Comparison of ENCODE assay signal across 11 cellular contexts in genomic region chr10:126569513-126570447, GRCh38.
DNase-seq lines count a peak whose midpoint lies in the region; ATAC-seq, FAIRE-seq and TF ChIP-seq lines count a peak whose summit lies in the region.
"Had no signal": no experiment of that assay in that cellular context is flagged by ENCODE, and none has a peak within 500 bp of the region (broad histone marks: within the 10 kb centered on the region; RNA-seq: fewer than 3 reads in every experiment).

No MANE protein-coding gene starts in this region.

- H3K27me3 Mint-ChIP-seq in neural progenitor cell (ENCODE audit: insufficient read depth, low read depth): peaks cover 7% of the 10 kb centered on the region
- H3K27me3 Mint-ChIP-seq in activated CD4-positive, alpha-beta T cell treated with anti-CD3 and anti-CD28 coated beads, Interleukin-2, amount 10 ng/mL, durations not matched to agents 24 days and 14 days: no peaks in the 10 kb centered on the region
- H3K27me3 Mint-ChIP-seq: dendritic cell treated with granulocyte-macrophage colony-stimulating factor and Interleukin-4, amounts not matched to agents 40 ng/mL and 50 ng/mL, for 4 days had no signal

- H3K27ac ChIP-seq in Panc1 (ENCODE audit: low read length) (no peak overlapping the region), H1 (ENCODE audit: low read depth, low read length) (no peak overlapping the region), neural progenitor cell (no peak overlapping the region)
- H3K27ac ChIP-seq: HL-60 had no signal

- peaks cover 5% of the 10 kb centered on the region for H3F3A ChIP-seq in neural progenitor cell (ENCODE audit: low read depth)

- TF ChIP-seq POLR2A in H1 (IDR thresholded peaks at IDR 0.05; ENCODE audit: control extremely low read depth in 1 of 2, low read depth in 2 of 2, low read length in 2 of 2): no peak

- H2BK5ac ChIP-seq in H1 (ENCODE audit: low read depth, low read length): no peak overlapping the region

- H3K23ac ChIP-seq in H1 (ENCODE audit: insufficient read length): no peak overlapping the region

- no peak overlapping the region for H2AK5ac ChIP-seq in H1 (ENCODE audit: low read depth, low read length)

- H3K9me3 Mint-ChIP-seq in neural progenitor cell: peaks cover 12% of the 10 kb centered on the region
- H3K9me3 Mint-ChIP-seq in activated CD4-positive, alpha-beta T cell treated with anti-CD3 and anti-CD28 coated beads, Interleukin-2, amount 10 ng/mL, durations not matched to agents 24 days and 14 days: no peaks in the 10 kb centered on the region
- H3K9me3 Mint-ChIP-seq: dendritic cell treated with granulocyte-macrophage colony-stimulating factor and Interleukin-4, amounts not matched to agents 40 ng/mL and 50 ng/mL, for 4 days had no signal

- no peak overlapping the region for H3K9ac ChIP-seq in H1 (replicated peaks in 1 of 4; ENCODE audit: extremely low read depth in 1 of 4, low read depth in 3 of 4, low read length in 3 of 4)
- no peak overlapping the region for H3K9ac ChIP-seq in neural progenitor cell

- H4K8ac ChIP-seq in H1 (ENCODE audit: extremely low read depth, insufficient read depth, low read length): no peak overlapping the region

- 0 out of 2 replicates have a peak overlapping the region, but pooled peaks have one; percentile 60 for H2BK12ac ChIP-seq in H1 (ENCODE audit: low read depth, low read length)

- no peak overlapping the region for H4K5ac ChIP-seq in H1 (ENCODE audit: insufficient read length, low read depth, low read length)

- no peak overlapping the region for H2BK15ac ChIP-seq in H1 (ENCODE audit: low read length)

- H3K4me1 ChIP-seq in Panc1 (ENCODE audit: control insufficient read depth, insufficient read depth, low read length): peaks cover 6% of the 10 kb centered on the region
- H3K4me1 ChIP-seq in H1 (replicated peaks in 1 of 4; ENCODE audit: control insufficient read depth in 3 of 4, insufficient read depth in 4 of 4, low read length in 3 of 4): peaks cover 7 to 11% (median 9%) of the 10 kb centered on the region in 4 experiments; a peak in 5 of 7 replicates
- peaks cover 7% of the 10 kb centered on the region for H3K4me1 ChIP-seq in neural progenitor cell

- intact Hi-C loops in Panc1 (cut with micrococcal nuclease; ENCODE audit: unreplicated experiment): no loop called here
- intact Hi-C loops in activated CD4-positive, alpha-beta T cell treated with anti-CD3 and anti-CD28 coated beads, Interleukin-2, amount 10 ng/mL, durations not matched to agents 24 days and 14 days (cut with micrococcal nuclease): no loop called here

- H3K4me2 ChIP-seq in H1 (ENCODE audit: insufficient read depth in 1 of 2, low read depth in 2 of 2, low read length in 2 of 2) (no peak overlapping the region), neural progenitor cell (no peak overlapping the region)

- no peak overlapping the region for H3K56ac ChIP-seq in H1 (replicated peaks; ENCODE audit: insufficient read length, low read depth, low read length)

- H3K36me3 ChIP-seq in BJ (ENCODE audit: control insufficient read depth, insufficient read depth, low read length) (no peaks in the 10 kb centered on the region), Panc1 (ENCODE audit: control insufficient read depth, insufficient read depth, low read length) (no peaks in the 10 kb centered on the region), H1 (ENCODE audit: control insufficient read depth in 2 of 4, insufficient read depth in 4 of 4, low read length in 3 of 4) (no peaks in the 10 kb centered on the region; a peak in 1 of 8 replicates), neural progenitor cell (no peaks in the 10 kb centered on the region)

- FAIRE-seq in H1 (lab: Jason Lieb, UNC): no peak

- peaks cover 43% of the 10 kb centered on the region for H3K4me1 Mint-ChIP-seq in neural progenitor cell
- H3K4me1 Mint-ChIP-seq in activated CD4-positive, alpha-beta T cell treated with anti-CD3 and anti-CD28 coated beads, Interleukin-2, amount 10 ng/mL, durations not matched to agents 24 days and 14 days: no peaks in the 10 kb centered on the region

- TF ChIP-seq EP300 in H1 (IDR thresholded peaks at IDR 0.05; ENCODE audit: borderline replicate concordance in 1 of 2, low read depth in 2 of 2, low read length in 2 of 2): no peak

- peak overlapping the region; percentile 31 for H3K4me3 Mint-ChIP-seq in neural progenitor cell
- H3K4me3 Mint-ChIP-seq in activated CD4-positive, alpha-beta T cell treated with anti-CD3 and anti-CD28 coated beads, Interleukin-2, amount 10 ng/mL, durations not matched to agents 24 days and 14 days: no peak overlapping the region
- H3K4me3 Mint-ChIP-seq: dendritic cell treated with granulocyte-macrophage colony-stimulating factor and Interleukin-4, amounts not matched to agents 40 ng/mL and 50 ng/mL, for 4 days had no signal

- no peaks in the 10 kb centered on the region for H3K79me1 ChIP-seq in H1 (ENCODE audit: low read depth, low read length)

- TF ChIP-seq RAD21 in H1 (IDR thresholded peaks at IDR 0.05 in 1 of 2, conservative IDR thresholded peaks at IDR 0.05 in 1 of 2; ENCODE audit: low read depth in 2 of 2, low read length in 2 of 2): no peak

- 0 out of 2 replicates have a peak overlapping the region, but pooled peaks have one; percentile 32 for H2BK20ac ChIP-seq in H1 (ENCODE audit: low read length)

- CTCF ChIA-PET in BJ (lab: Yijun Ruan, JAX): interaction anchor here (0.8 kb wide), 1 partner anchor 58 kb away, joined by 4 read pairs; no protein-coding TSS in a partner anchor
- CTCF ChIA-PET in Panc1 (lab: Charles Lee): interaction anchor here (0.5 kb wide), 1 partner anchor 93 kb away, joined by 8 read pairs; no protein-coding TSS in a partner anchor
- CTCF ChIA-PET in H1 (lab: Charles Lee; ENCODE audit: partially characterized antibody): interaction anchor here (1.9 kb wide), 1 partner anchor 28 kb away, joined by 12 read pairs; no protein-coding TSS in a partner anchor

- H3K14ac ChIP-seq in H1 (ENCODE audit: insufficient read length): no peak overlapping the region

- no peaks in the 10 kb centered on the region for H3K79me2 ChIP-seq in H1 (ENCODE audit: control insufficient read depth in 1 of 2, insufficient read depth in 2 of 2, low read length in 2 of 2)
- H3K79me2 ChIP-seq in neural progenitor cell (ENCODE audit: low read depth): no peaks in the 10 kb centered on the region

- DNase-seq in BJ (ENCODE audit: low read depth) (peak; percentile 53), Panc1 (ENCODE audit: low read depth, low spot score) (peak; percentile 30), H1 (ENCODE audit: low read depth in 1 of 2, low spot score in 2 of 2) (no peak), neural progenitor cell (ENCODE audit: low spot score) (no peak), NCI-H2107 treated with DMSO at 0.1 percent for 48 hours (lab: John Stamatoyannopoulos, UW; ENCODE audit: unreplicated experiment) (no peak), NCI-H524 treated with DMSO at 0.1 percent for 48 hours (lab: John Stamatoyannopoulos, UW) (no peak)
- DNase-seq in activated CD4-positive, alpha-beta T cell treated with anti-CD3 and anti-CD28 coated beads, Interleukin-2, amount 10 ng/mL, durations not matched to agents 24 days and 14 days: no peak
- DNase-seq: NCI-H2029 had no signal

- in situ Hi-C loops in Panc1 (cut with HindIII; ENCODE audit: low pct_unique_long_range_greater_than_20kb, low sequenced_read_pairs): no loop called here

- WGBS in H1 (ENCODE audit: extremely low coverage in 1 of 2, insufficient coverage in 1 of 2, insufficient read length in 1 of 2, insufficient replicate concordance in 2 of 2, low coverage in 1 of 2, low lambda C conversion rate in 2 of 2, missing lambda C conversion rate in 1 of 2), 2 experiments: 79% methylated on average over 10 of the region's 10 CpGs; no CpG with 5 or more reads in 1 of the 2 experiments

- ATAC-seq in Panc1 (peak; percentile 68), HG03354 (IDR thresholded peaks at IDR 0.05; ENCODE audit: poor library complexity, severe bottlenecking, unreplicated experiment) (no peak)

- no peaks in the 10 kb centered on the region for H4K20me1 ChIP-seq in H1 (replicated peaks in 1 of 2; ENCODE audit: control insufficient read depth in 1 of 2, insufficient read depth in 2 of 2, low read length in 2 of 2)
- no peaks in the 10 kb centered on the region for H4K20me1 ChIP-seq in neural progenitor cell (ENCODE audit: low read depth)

- no peak for TF ChIP-seq CTCF in BJ (IDR thresholded peaks at IDR 0.05; ENCODE audit: insufficient read depth, low read depth, low read length)
- no peak for TF ChIP-seq CTCF in Panc1 (IDR thresholded peaks at IDR 0.05)
- no peak for TF ChIP-seq CTCF in H1 (IDR thresholded peaks at IDR 0.05; ENCODE audit: control extremely low read depth in 1 of 3, insufficient read depth in 1 of 3, low read depth in 1 of 3, low read length in 3 of 3)
- TF ChIP-seq CTCF in neural progenitor cell (IDR thresholded peaks at IDR 0.05): no peak

- H2AFZ ChIP-seq in H1 (ENCODE audit: low read length) (no peak overlapping the region), neural progenitor cell (replicated peaks) (peak overlapping the region; percentile 66)

- H3K4me3 ChIP-seq in BJ (ENCODE audit: low read depth, low read length) (no peak overlapping the region), Panc1 (ENCODE audit: low read depth in 2 of 2, low read length in 2 of 2) (no peak overlapping the region), H1 (ENCODE audit: extremely low read depth in 1 of 4, insufficient read depth in 2 of 4, low read depth in 3 of 4, low read length in 4 of 4) (no peak overlapping the region), neural progenitor cell (no peak overlapping the region)

- peak overlapping the region; percentile 73 for H3K27ac Mint-ChIP-seq in neural progenitor cell
- no peak overlapping the region for H3K27ac Mint-ChIP-seq in activated CD4-positive, alpha-beta T cell treated with anti-CD3 and anti-CD28 coated beads, Interleukin-2, amount 10 ng/mL, durations not matched to agents 24 days and 14 days
- H3K27ac Mint-ChIP-seq: dendritic cell treated with granulocyte-macrophage colony-stimulating factor and Interleukin-4, amounts not matched to agents 40 ng/mL and 50 ng/mL, for 4 days had no signal

- H3K27me3 ChIP-seq in BJ (ENCODE audit: control insufficient read depth, insufficient read depth, low read length): no peaks in the 10 kb centered on the region
- H3K27me3 ChIP-seq in Panc1 (ENCODE audit: control insufficient read depth, insufficient read depth, low read length): no peaks in the 10 kb centered on the region
- no peaks in the 10 kb centered on the region for H3K27me3 ChIP-seq in H1 (replicated peaks in 1 of 4; ENCODE audit: control insufficient read depth in 3 of 4, extremely low read depth in 1 of 4, insufficient read depth in 3 of 4, low read length in 3 of 4)
- H3K27me3 ChIP-seq in neural progenitor cell: no peaks in the 10 kb centered on the region

- H3K9me3 ChIP-seq in Panc1 (ENCODE audit: control insufficient read depth, insufficient read depth, low read depth, low read length) (no peaks in the 10 kb centered on the region), H1 (ENCODE audit: insufficient read depth in 2 of 2, low read depth in 1 of 2, low read length in 1 of 2) (peaks cover 4 to 10% of the 10 kb centered on the region in 2 experiments; a peak in 2 of 4 replicates), neural progenitor cell (ENCODE audit: low read depth) (no peaks in the 10 kb centered on the region)

- no TSS peak for BruUV-seq in Panc1 (replicated peaks; lab: Mats Ljungman, UMichigan)

- no peaks in the 10 kb centered on the region; the same call in 1 of the 2 replicates for H3K23me2 ChIP-seq in H1 (ENCODE audit: low read depth, low read length)

- POLR2A ChIA-PET in BJ (lab: Charles Lee): no interaction called here
- POLR2A ChIA-PET in Panc1 (lab: Charles Lee): interaction anchor here (0.6 kb wide), 1 partner anchor 579 kb away, joined by 3 read pairs; no protein-coding TSS in a partner anchor
- POLR2A ChIA-PET in H1 (lab: Charles Lee; ENCODE audit: partially characterized antibody): no interaction called here

- H3K36me3 Mint-ChIP-seq in neural progenitor cell: no peaks in the 10 kb centered on the region
- no peaks in the 10 kb centered on the region for H3K36me3 Mint-ChIP-seq in activated CD4-positive, alpha-beta T cell treated with anti-CD3 and anti-CD28 coated beads, Interleukin-2, amount 10 ng/mL, durations not matched to agents 24 days and 14 days (ENCODE audit: low read depth)

- H3K18ac ChIP-seq in H1 (ENCODE audit: extremely low read depth, low read length): no peak overlapping the region; the same call in 1 of the 2 replicates

- no peak overlapping the region for H3K4ac ChIP-seq in H1 (replicated peaks; ENCODE audit: insufficient read length, low read depth, low read length)

- no peak overlapping the region for H2BK120ac ChIP-seq in H1 (replicated peaks; ENCODE audit: low read depth, low read length)

- no peak overlapping the region for H4K91ac ChIP-seq in H1 (replicated peaks; ENCODE audit: insufficient read length, low read length)

Comparison
In these comparisons a context has a peak if more than half of its experiments do, and no peak if none do; other contexts are left out.
1. DNase-seq: peak in BJ (single experiment) and Panc1 (single experiment); none in H1 (0 of 2), neural progenitor cell (single experiment), NCI-H2107 treated with DMSO at 0.1 percent for 48 hours (single experiment), NCI-H524 treated with DMSO at 0.1 percent for 48 hours (single experiment) and activated CD4-positive, alpha-beta T cell treated with anti-CD3 and anti-CD28 coated beads, Interleukin-2, amount 10 ng/mL, durations not matched to agents 24 days and 14 days (single experiment).